Comparison of ENCODE assay signal across 8 cellular contexts in genomic region chrX:102599084-102599949, GRCh38. TPM values are rescaled to one million over a fixed set of nuclear protein-coding genes. Genes with fewer than 3 reads are reported as not detected.
DNase-seq lines count a peak whose midpoint lies in the region; ATAC-seq and TF ChIP-seq lines count a peak whose summit lies in the region.

Gene ARMCX5, plus strand, starts transcription at chrX:102599515. Its CDS starts 2,627 bp downstream, at chrX:102602142.

- intact Hi-C loops in Right ventricle myocardium superior (cut with DNase I) = no loop called here
- intact Hi-C loops in thyroid gland (cut with DNase I) = no loop called here

- no peaks in the 10 kb centered on the region for H3K4me1 ChIP-seq in thyroid gland

- H3K27ac ChIP-seq in SK-N-MC = peak within 1 kb of the TSS; percentile 84
- H3K27ac ChIP-seq in thyroid gland = peak within 1 kb of the TSS; percentile 55 to 85 (median 72)

- H3K9me3 Mint-ChIP-seq in activated naive CD8-positive, alpha-beta T cell treated with anti-CD3 and anti-CD28 coated beads for 36 hours = no peaks in the 10 kb centered on the region
- peaks cover 7% of the 10 kb centered on the region for H3K9me3 Mint-ChIP-seq in osteocyte (ENCODE audit: unreplicated experiment)

- H3K4me3 ChIP-seq in SK-N-MC (peak within 1 kb of the TSS; percentile 92), thyroid gland (replicated peaks in 1 of 3) (peak within 1 kb of the TSS; percentile 43 to 53 (median 51))

- H3K27ac Mint-ChIP-seq in activated naive CD8-positive, alpha-beta T cell treated with anti-CD3 and anti-CD28 coated beads for 36 hours = peak within 1 kb of the TSS; percentile 97
- H3K27ac Mint-ChIP-seq in osteocyte (ENCODE audit: unreplicated experiment) = peak within 1 kb of the TSS; percentile 98

- peak in 1 of 2 donors; percentile 77 for TF ChIP-seq POLR2A in thyroid gland (IDR thresholded peaks at IDR 0.05)

- H3K9ac ChIP-seq in SK-N-MC (ENCODE audit: insufficient read length) = peak within 1 kb of the TSS; percentile 87

- H3K36me3 ChIP-seq in SK-N-MC (ENCODE audit: insufficient read depth, low read length) = peaks cover 6% of the 10 kb centered on the region; the same call in 1 of the 2 replicates
- no peaks in the 10 kb centered on the region for H3K36me3 ChIP-seq in thyroid gland

- peaks cover 23% of the 10 kb centered on the region for H3K36me3 Mint-ChIP-seq in activated naive CD8-positive, alpha-beta T cell treated with anti-CD3 and anti-CD28 coated beads for 36 hours
- peaks cover 7% of the 10 kb centered on the region for H3K36me3 Mint-ChIP-seq in osteocyte (ENCODE audit: unreplicated experiment)

- peak within 1 kb of the TSS; percentile 99 for H3K4me3 Mint-ChIP-seq in activated naive CD8-positive, alpha-beta T cell treated with anti-CD3 and anti-CD28 coated beads for 36 hours
- peak within 1 kb of the TSS; percentile 94 for H3K4me3 Mint-ChIP-seq in osteocyte (ENCODE audit: unreplicated experiment)

- no peak for TF ChIP-seq CTCF in osteocyte (IDR thresholded peaks at IDR 0.05)
- TF ChIP-seq CTCF in thyroid gland (IDR thresholded peaks at IDR 0.05) = peak in 2 of 6 experiments; percentile 38 to 45

- peaks cover 21% of the 10 kb centered on the region for H3K4me1 Mint-ChIP-seq in activated naive CD8-positive, alpha-beta T cell treated with anti-CD3 and anti-CD28 coated beads for 36 hours
- peaks cover 14% of the 10 kb centered on the region for H3K4me1 Mint-ChIP-seq in osteocyte (ENCODE audit: unreplicated experiment)

- CTCF ChIA-PET in HEK293T (lab: Yijun Ruan, JAX) = interaction anchor here (0.6 kb wide), 1 partner anchor 371 kb away, joined by 3 read pairs; no protein-coding TSS in a partner anchor

- ATAC-seq in Right ventricle myocardium superior (ENCODE audit: poor library complexity) = peak; percentile 99

- 1 to 2% methylated on average over 32 to 42 of the region's 42 CpGs for WGBS in thyroid gland, 2 donors

- DNase-seq in GM03348 (ENCODE audit: low spot score) (peak; percentile 69), HEK293T (ENCODE audit: extremely low spot score) (peak; percentile 72), NAMALWA (ENCODE audit: low spot score) (peak; percentile 3), SK-N-MC (ENCODE audit: low read depth, low spot score) (peak; percentile 71), Right ventricle myocardium superior (peak; percentile 77), osteocyte (ENCODE audit: extremely low spot score, unreplicated experiment) (peak; percentile 87), thyroid gland (peak; percentile 77)
- peak; percentile 67 for DNase-seq in activated naive CD8-positive, alpha-beta T cell treated with anti-CD3 and anti-CD28 coated beads for 36 hours

- no peaks in the 10 kb centered on the region for H3K27me3 Mint-ChIP-seq in activated naive CD8-positive, alpha-beta T cell treated with anti-CD3 and anti-CD28 coated beads for 36 hours
- no peaks in the 10 kb centered on the region for H3K27me3 Mint-ChIP-seq in osteocyte (ENCODE audit: unreplicated experiment)

- H3K27me3 ChIP-seq in thyroid gland = no peaks in the 10 kb centered on the region

- POLR2A ChIA-PET in HEK293T (lab: Yijun Ruan, JAX) = interaction anchor here (0.7 to 1.3 kb wide), 11 partner anchors 10 to 234 kb away, joined by 3 to 5 read pairs (median 3); no protein-coding TSS in a partner anchor

- H3K9me3 ChIP-seq in SK-N-MC (ENCODE audit: low read depth, low read length) (no peaks in the 10 kb centered on the region), thyroid gland (no peaks in the 10 kb centered on the region)

TF ChIP-seq in HEK293T, 16 proteins besides CTCF, POLR2A, EP300 and RAD21:
- TF ChIP-seq L3MBTL2 (conservative IDR thresholded peaks at IDR 0.05) (peak; percentile 93), LEF1 (IDR thresholded peaks at IDR 0.05; ENCODE audit: borderline replicate concordance) (no peak), BHLHE40 (IDR thresholded peaks at IDR 0.05; ENCODE audit: borderline replicate concordance) (no peak), FOXK2 (IDR thresholded peaks at IDR 0.05) (no peak), SUZ12 (IDR thresholded peaks at IDR 0.05) (no peak), ELF4 (IDR thresholded peaks at IDR 0.05) (peak; percentile 58), NFRKB (IDR thresholded peaks at IDR 0.05) (peak; percentile 70), SP1 (IDR thresholded peaks at IDR 0.05) (no peak), FOXM1 (IDR thresholded peaks at IDR 0.05; ENCODE audit: borderline replicate concordance) (no peak), ZNF384 (IDR thresholded peaks at IDR 0.05) (no peak), CTBP1 (IDR thresholded peaks at IDR 0.05; ENCODE audit: borderline replicate concordance) (no peak; the same call in 1 of the 2 replicates), FOXA1 (IDR thresholded peaks at IDR 0.05) (no peak), PKNOX1 (IDR thresholded peaks at IDR 0.05) (peak; percentile 29; the same call in 1 of the 2 replicates), HDGF (IDR thresholded peaks at IDR 0.05; ENCODE audit: borderline replicate concordance) (no peak), TARDBP (IDR thresholded peaks at IDR 0.05) (0 out of 2 replicates have a peak, but pooled peaks have one; percentile 18), ARNT (IDR thresholded peaks at IDR 0.05) (no peak)
TF ChIP-seq in HEK293T: peak in this region for 5.

RNA-seq across cellular contexts. Expression of gene ARMCX5, which starts in this region (rescaled TPM):
- total RNA-seq in activated naive CD8-positive, alpha-beta T cell treated with anti-CD3 and anti-CD28 coated beads for 36 hours = 10 to 100 TPM; 10.9 to 13.3 TPM
- total RNA-seq in Right ventricle myocardium superior (3.1 TPM), osteocyte (14.3 and 17.2 TPM in 2 replicates), thyroid gland (10 to 100 TPM; 20.3 to 30.9 (median 27.1) TPM)

Comparison
In these comparisons a context has a peak if more than half of its experiments do, and no peak if none do; other contexts are left out.
1. Peak in every context shown above with its lines: DNase-seq, ATAC-seq, H3K4me3 ChIP-seq and H3K27ac ChIP-seq.
2. DNase-seq: peak in every context shown above with its lines; median percentile 87 in osteocyte; 77 in Right ventricle myocardium superior; 77 in thyroid gland; 72 in HEK293T; 71 in SK-N-MC; 69 in GM03348; 67 in activated naive CD8-positive, alpha-beta T cell treated with anti-CD3 and anti-CD28 coated beads for 36 hours; 3 in NAMALWA.